ENCODE assay signal across 1 cellular context in the genomic region with DNA sequence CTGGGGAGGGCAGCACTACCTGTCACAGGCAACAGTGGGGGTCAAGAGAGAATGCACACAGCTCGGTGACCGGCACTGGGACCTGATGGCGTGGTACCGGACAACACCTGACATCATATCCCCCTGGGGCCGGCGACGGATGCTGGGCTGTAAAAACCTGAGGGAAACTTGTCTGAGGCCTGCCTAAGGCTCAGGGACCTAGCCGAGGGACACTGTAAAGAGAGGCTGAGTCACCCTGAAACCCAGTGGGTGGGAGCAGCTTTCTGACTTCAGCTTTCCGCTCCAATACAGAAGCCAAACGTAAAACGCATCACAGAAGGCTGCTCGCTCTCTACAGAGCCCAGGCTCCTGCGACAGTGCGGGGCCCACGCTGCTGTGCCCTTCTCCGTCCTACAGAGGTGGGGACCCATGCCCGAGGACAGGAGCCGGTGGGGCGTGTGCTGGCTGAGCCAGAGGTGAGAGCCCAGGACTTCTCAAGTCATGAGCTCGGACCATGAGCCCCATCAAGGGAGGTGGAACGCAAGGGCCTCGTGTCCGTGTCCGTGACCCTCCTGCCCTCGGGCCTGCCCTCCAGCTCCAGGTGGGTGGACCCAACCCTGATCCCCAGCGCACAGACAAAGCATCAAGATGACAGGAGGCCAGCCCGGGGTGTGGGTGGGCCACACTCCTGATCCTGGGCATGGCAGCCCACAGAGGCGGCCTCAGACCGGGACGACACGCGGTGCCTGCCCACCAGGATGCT.
TF ChIP-seq lines count a peak whose summit lies in the region.

No MANE protein-coding gene starts in this region.

TF ChIP-seq in SK-N-SH treated with all-trans-retinoic acid at 6 μM for 48 hours, 23 proteins besides CTCF, POLR2A, EP300 and RAD21 (continued from another document):
- TF ChIP-seq, protein P1, sequence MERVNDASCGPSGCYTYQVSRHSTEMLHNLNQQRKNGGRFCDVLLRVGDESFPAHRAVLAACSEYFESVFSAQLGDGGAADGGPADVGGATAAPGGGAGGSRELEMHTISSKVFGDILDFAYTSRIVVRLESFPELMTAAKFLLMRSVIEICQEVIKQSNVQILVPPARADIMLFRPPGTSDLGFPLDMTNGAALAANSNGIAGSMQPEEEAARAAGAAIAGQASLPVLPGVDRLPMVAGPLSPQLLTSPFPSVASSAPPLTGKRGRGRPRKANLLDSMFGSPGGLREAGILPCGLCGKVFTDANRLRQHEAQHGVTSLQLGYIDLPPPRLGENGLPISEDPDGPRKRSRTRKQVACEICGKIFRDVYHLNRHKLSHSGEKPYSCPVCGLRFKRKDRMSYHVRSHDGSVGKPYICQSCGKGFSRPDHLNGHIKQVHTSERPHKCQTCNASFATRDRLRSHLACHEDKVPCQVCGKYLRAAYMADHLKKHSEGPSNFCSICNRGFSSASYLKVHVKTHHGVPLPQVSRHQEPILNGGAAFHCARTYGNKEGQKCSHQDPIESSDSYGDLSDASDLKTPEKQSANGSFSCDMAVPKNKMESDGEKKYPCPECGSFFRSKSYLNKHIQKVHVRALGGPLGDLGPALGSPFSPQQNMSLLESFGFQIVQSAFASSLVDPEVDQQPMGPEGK (CRISPR knock-in tag; IDR thresholded peaks at IDR 0.05; ENCODE audit: borderline replicate concordance) = no peak
- TF ChIP-seq GLIS3 (CRISPR knock-in tag; IDR thresholded peaks at IDR 0.05) (no peak), BACH2 (CRISPR knock-in tag; IDR thresholded peaks at IDR 0.05; ENCODE audit: borderline replicate concordance) (no peak), ZFP3 (CRISPR knock-in tag; IDR thresholded peaks at IDR 0.05) (no peak)
